Comparison of ENCODE assay signal across 8 cellular contexts in genomic region chr2:230714122-230714453, GRCh38. TPM values are rescaled to one million over a fixed set of nuclear protein-coding genes. Genes with fewer than 3 reads are reported as not detected.
DNase-seq lines count a peak whose midpoint lies in the region; ATAC-seq and TF ChIP-seq lines count a peak whose summit lies in the region.

No MANE protein-coding gene starts in this region.

- peak; percentile 17 for DNase-seq in NCI-H2107 treated with DMSO at 0.1 percent for 48 hours (lab: John Stamatoyannopoulos, UW; ENCODE audit: unreplicated experiment)
- no peak for DNase-seq in NCI-H2107 (lab: John Stamatoyannopoulos, UW)
- peak; percentile 58 for DNase-seq in HuH-7 (ENCODE audit: low spot score)
- peak; percentile 57 for DNase-seq in activated CD4-positive, alpha-beta T cell treated with anti-CD3 and anti-CD28 coated beads for 36 hours
- peak; percentile 82 for DNase-seq in epithelial cell of esophagus (ENCODE audit: low read depth)
- DNase-seq in upper lobe of left lung = no peak

- peak overlapping the region; percentile 98 for H3K27ac ChIP-seq in muscle layer of duodenum (ENCODE audit: low read length)
- peak overlapping the region; percentile 93 to 100 (median 98) for H3K27ac ChIP-seq in upper lobe of left lung

- POLR2A ChIA-PET in activated CD4-positive, alpha-beta T cell treated with anti-CD3 and anti-CD28 coated beads for 36 hours (lab: Charles Lee) = interaction anchor here (0.6 to 1.3 kb wide), 13 partner anchors 26 to 793 kb away, joined by 3 to 12 read pairs (median 3); partner anchors contain the start of genes SP140 and TRIP12

- peak in 1 of 4 donors; percentile 27 for TF ChIP-seq POLR2A in upper lobe of left lung (IDR thresholded peaks at IDR 0.05)

- peak overlapping the region; percentile 92 for H3K27ac Mint-ChIP-seq in activated CD4-positive, alpha-beta T cell treated with anti-CD3 and anti-CD28 coated beads for 36 hours

- H3K9me3 ChIP-seq in muscle layer of duodenum (ENCODE audit: control insufficient read depth in 1 of 2, low read length in 2 of 2) (no peaks in the 10 kb centered on the region), upper lobe of left lung (no peaks in the 10 kb centered on the region)

- peak; percentile 72 for ATAC-seq in activated CD4-positive, alpha-beta T cell treated with anti-CD3 and anti-CD28 coated beads for 36 hours
- ATAC-seq in upper lobe of left lung (ENCODE audit: low FRiP score in 2 of 2) = peak in 1 of 2 donors; percentile 39
- no peak for ATAC-seq in HG03442 (IDR thresholded peaks at IDR 0.05; ENCODE audit: unreplicated experiment)

- no peaks in the 10 kb centered on the region for H3K27me3 ChIP-seq in muscle layer of duodenum (ENCODE audit: low read depth, low read length)
- no peaks in the 10 kb centered on the region for H3K27me3 ChIP-seq in upper lobe of left lung

- no peaks in the 10 kb centered on the region for H3K9me3 Mint-ChIP-seq in activated CD4-positive, alpha-beta T cell treated with anti-CD3 and anti-CD28 coated beads for 36 hours (ENCODE audit: low read depth)

- peaks cover 29% of the 10 kb centered on the region for H3K36me3 Mint-ChIP-seq in activated CD4-positive, alpha-beta T cell treated with anti-CD3 and anti-CD28 coated beads for 36 hours (ENCODE audit: low read depth)

- WGBS in upper lobe of left lung, 2 donors = 0 to 3% methylated on average over 4 of the region's 4 CpGs

- peaks cover 0 to 5% of the 10 kb centered on the region in 2 donors for H3K36me3 ChIP-seq in muscle layer of duodenum (ENCODE audit: control insufficient read depth in 1 of 2, insufficient read depth in 2 of 2, low read length in 2 of 2)
- no peaks in the 10 kb centered on the region for H3K36me3 ChIP-seq in upper lobe of left lung

- H3K4me3 Mint-ChIP-seq in activated CD4-positive, alpha-beta T cell treated with anti-CD3 and anti-CD28 coated beads for 36 hours = peak overlapping the region; percentile 90

- H3K4me3 ChIP-seq in epithelial cell of esophagus (ENCODE audit: low read length) = peak overlapping the region; percentile 88
- H3K4me3 ChIP-seq in muscle layer of duodenum (ENCODE audit: low read depth in 1 of 2, low read length in 2 of 2) = peak overlapping the region; percentile 94 to 98
- peak overlapping the region; percentile 91 to 99 (median 96) for H3K4me3 ChIP-seq in upper lobe of left lung

- no peak for TF ChIP-seq CTCF in epithelial cell of esophagus (IDR thresholded peaks at IDR 0.05; ENCODE audit: insufficient read depth, low read depth, low read length, missing control alignments)
- TF ChIP-seq CTCF in upper lobe of left lung (IDR thresholded peaks at IDR 0.05) = no peak

- intact Hi-C loops in activated CD4-positive, alpha-beta T cell treated with anti-CD3 and anti-CD28 coated beads for 36 hours (cut with DNase I, micrococcal nuclease) = loop anchor here (1.0 to 10.0 kb wide), 7 partner anchors 9 to 709 kb away; partner anchors contain the start of gene SP110 (in 1 of the 2)

- H3K4me1 ChIP-seq in muscle layer of duodenum (ENCODE audit: control insufficient read depth in 1 of 2, insufficient read depth in 2 of 2, low read length in 2 of 2) (peaks cover 10 to 40% of the 10 kb centered on the region in 2 donors), upper lobe of left lung (peaks cover 41 to 52% (median 46%) of the 10 kb centered on the region in 4 donors)

- CTCF ChIA-PET in activated CD4-positive, alpha-beta T cell treated with anti-CD3 and anti-CD28 coated beads for 36 hours (lab: Charles Lee) = interaction anchor here (0.5 to 2.8 kb wide), 39 partner anchors 11 to 647 kb away, joined by 3 to 36 read pairs (median 4); no protein-coding TSS in a partner anchor

- peaks cover 50% of the 10 kb centered on the region for H3K4me1 Mint-ChIP-seq in activated CD4-positive, alpha-beta T cell treated with anti-CD3 and anti-CD28 coated beads for 36 hours

- no peaks in the 10 kb centered on the region for H3K27me3 Mint-ChIP-seq in activated CD4-positive, alpha-beta T cell treated with anti-CD3 and anti-CD28 coated beads for 36 hours

- no peak for TF ChIP-seq EP300 in upper lobe of left lung (IDR thresholded peaks at IDR 0.05)

RNA-seq across cellular contexts. Expression of gene CAB39, which starts 1.4 kb away (rescaled TPM):
- total RNA-seq in activated CD4-positive, alpha-beta T cell treated with anti-CD3 and anti-CD28 coated beads for 36 hours = 100 to 1,000 TPM; 122 to 148 TPM
- total RNA-seq in upper lobe of left lung = 100 to 1,000 TPM in 1 of 6 donors, 10 to 100 TPM in 5; 56.5 to 125 (median 76.7) TPM

Comparison
In these comparisons a context has a peak if more than half of its experiments do, and no peak if none do; other contexts are left out.
1. DNase-seq: peak in NCI-H2107 treated with DMSO at 0.1 percent for 48 hours (single experiment), HuH-7 (single experiment), activated CD4-positive, alpha-beta T cell treated with anti-CD3 and anti-CD28 coated beads for 36 hours (single experiment) and epithelial cell of esophagus (single experiment); none in NCI-H2107 (single experiment) and upper lobe of left lung (0 of 2).
2. Peak in every context shown above with its lines, with median percentiles within 50 percentile points of each other: H3K4me3 ChIP-seq.